8 cellular contexts compared by ENCODE assay signal in the genomic region with DNA sequence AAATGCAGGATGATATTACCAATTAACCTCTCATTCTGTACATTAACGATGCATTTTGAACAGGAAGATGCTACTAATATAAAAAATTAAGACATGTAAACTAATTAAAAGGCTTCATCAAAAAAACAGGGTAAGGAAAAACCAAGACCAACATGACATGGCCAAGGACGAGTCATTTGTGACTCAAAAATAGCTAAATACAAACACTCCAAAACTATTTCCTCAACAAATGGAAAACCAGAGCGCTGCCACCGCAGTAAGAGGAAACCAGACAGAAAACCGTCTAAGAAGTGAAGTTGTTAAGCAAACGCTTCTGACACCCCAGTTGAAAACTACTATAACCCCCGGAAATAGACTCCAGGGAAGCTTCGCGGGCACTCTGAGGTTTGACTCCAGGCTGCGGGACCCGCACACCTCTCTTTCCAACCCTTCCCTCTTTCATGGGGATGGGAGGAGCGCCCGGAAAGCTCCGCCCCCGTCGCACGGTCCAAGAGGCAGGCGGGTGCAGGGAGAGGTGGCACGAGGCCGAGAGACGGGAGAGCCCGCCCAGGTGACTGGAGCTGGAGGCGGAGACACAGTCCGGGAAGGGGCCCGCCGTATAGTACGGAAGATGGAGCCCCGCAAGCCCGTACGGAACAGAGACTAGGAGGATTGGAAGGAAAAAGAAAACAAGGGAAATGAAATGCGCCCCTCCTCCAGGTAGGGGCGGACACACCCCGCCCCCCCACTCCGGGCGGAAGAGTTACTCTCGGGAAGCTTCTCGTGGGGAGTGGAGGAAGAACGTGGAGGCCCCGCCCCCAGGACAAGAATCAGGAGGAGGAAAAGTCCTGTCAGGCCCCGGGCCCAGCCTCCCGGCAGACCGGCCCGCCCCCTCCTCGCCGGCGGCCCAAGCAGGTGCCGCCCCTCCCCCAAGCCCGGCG. TPM values are rescaled to one million over a fixed set of nuclear protein-coding genes. Genes with fewer than 3 reads are reported as not detected.
A peak's percentile ranks its signal among the peaks of the same experiment; 100 is the strongest.
DNase-seq lines count a peak whose midpoint lies in the region; ATAC-seq and TF ChIP-seq lines count a peak whose summit lies in the region.

No MANE protein-coding gene starts in this region.

- H3K27me3 ChIP-seq in DND-41 (ENCODE audit: insufficient read depth, low read length, poor library complexity) (no peaks in the 10 kb centered on the region), GM23338 (ENCODE audit: insufficient read depth) (no peaks in the 10 kb centered on the region)

- H3K9me3 Mint-ChIP-seq in GM23338 = no peaks in the 10 kb centered on the region; the same call in 2 of the 3 replicates
- H3K9me3 Mint-ChIP-seq in natural killer cell = no peaks in the 10 kb centered on the region

- TF ChIP-seq CTCF in DND-41 (IDR thresholded peaks at IDR 0.05; ENCODE audit: borderline replicate concordance, extremely low read depth, low read length, poor library complexity, severe bottlenecking) (no peak), GM23338 (conservative IDR thresholded peaks at IDR 0.05; ENCODE audit: low read depth in 2 of 2) (no peak), fibroblast of pulmonary artery (IDR thresholded peaks at IDR 0.05; ENCODE audit: low read length, missing control alignments) (no peak), natural killer cell (IDR thresholded peaks at IDR 0.05) (no peak)

- no peaks in the 10 kb centered on the region for H3K9me2 ChIP-seq in GM23338 (ENCODE audit: insufficient read depth)

- H3K4me3 ChIP-seq in DND-41 (ENCODE audit: low read depth in 1 of 2, low read length in 2 of 2) (peak overlapping the region; percentile 68 to 83), GM23338 (peak overlapping the region; percentile 62), fibroblast of pulmonary artery (replicated peaks; ENCODE audit: low read depth, low read length) (peak overlapping the region; percentile 84)

- intact Hi-C loops in natural killer cell (cut with micrococcal nuclease) = no loop called here

- H2AFZ ChIP-seq in DND-41 (ENCODE audit: low read depth, low read length) = peak overlapping the region; percentile 75
- no peak overlapping the region for H2AFZ ChIP-seq in GM23338

- peaks cover 12% of the 10 kb centered on the region for H3K27me3 Mint-ChIP-seq in GM23338 (ENCODE audit: insufficient read depth, low read depth, poor library complexity)
- no peaks in the 10 kb centered on the region for H3K27me3 Mint-ChIP-seq in natural killer cell (ENCODE audit: low read depth in 2 of 2)

- H3K79me2 ChIP-seq in DND-41 (ENCODE audit: insufficient read depth, low read length) = peaks cover 51% of the 10 kb centered on the region
- H3K79me2 ChIP-seq in GM23338 (replicated peaks; ENCODE audit: insufficient read depth) = peaks cover 42% of the 10 kb centered on the region

- peak overlapping the region; percentile 70 for H3K27ac ChIP-seq in DND-41 (ENCODE audit: low read length)
- H3K27ac ChIP-seq in GM23338 (ENCODE audit: low read depth) = peak overlapping the region; percentile 93

- H3F3A ChIP-seq in GM23338 (replicated peaks; ENCODE audit: low read depth) = no peaks in the 10 kb centered on the region

- no peaks in the 10 kb centered on the region for H3K9me3 ChIP-seq in DND-41 (ENCODE audit: insufficient read depth, low read length, severe bottlenecking)

- H3K4me3 Mint-ChIP-seq in GM23338 = peak overlapping the region; percentile 86
- peak overlapping the region; percentile 99 for H3K4me3 Mint-ChIP-seq in natural killer cell

- peak overlapping the region; percentile 91 for H3K4me2 ChIP-seq in DND-41 (ENCODE audit: insufficient read depth, low read length)
- H3K4me2 ChIP-seq in GM23338 = peak overlapping the region; percentile 84

- H3K36me3 ChIP-seq in DND-41 (ENCODE audit: insufficient read depth, low read length) (peaks cover 18% of the 10 kb centered on the region), GM23338 (ENCODE audit: insufficient read depth) (no peaks in the 10 kb centered on the region)

- ATAC-seq in DND-41 (ENCODE audit: insufficient read depth, low read depth) = peak; percentile 75
- peak; percentile 82 for ATAC-seq in GM23338
- ATAC-seq in natural killer cell = peak; percentile 30 to 50 (median 36)

- H4K20me1 ChIP-seq in DND-41 (ENCODE audit: insufficient read depth, low read length) = peaks cover 33% of the 10 kb centered on the region; the same call in 1 of the 2 replicates
- peaks cover 16% of the 10 kb centered on the region; the same call in 1 of the 2 replicates for H4K20me1 ChIP-seq in GM23338 (replicated peaks; ENCODE audit: insufficient read depth)

- H3K27ac Mint-ChIP-seq in GM23338 = peak overlapping the region; percentile 98
- peak overlapping the region; percentile 95 to 97 for H3K27ac Mint-ChIP-seq in natural killer cell

- H3K4me1 ChIP-seq in DND-41 (ENCODE audit: insufficient read depth, low read length) (peaks cover 44% of the 10 kb centered on the region), GM23338 (ENCODE audit: insufficient read depth) (no peaks in the 10 kb centered on the region)

- peak overlapping the region; percentile 63 for H3K9ac ChIP-seq in DND-41 (ENCODE audit: low read depth, low read length)

- DNase-seq in DND-41 (peak; percentile 91), GM23338 (ENCODE audit: low spot score) (peak; percentile 96), Kasumi-1 (lab: John Stamatoyannopoulos, UW) (peak; percentile 95 to 97), RPMI8226 (peak; percentile 94), fibroblast of pulmonary artery (ENCODE audit: low read depth) (peak; percentile 94), natural killer cell (peak; percentile 61)
- peak; percentile 78 for DNase-seq in activated T-helper 9 cell treated with anti-CD3 and anti-CD28 coated beads, Interleukin-2, amount 50 U/mL, for 16 hours (ENCODE audit: low read depth)
- peak; percentile 62 to 85 (median 74) for DNase-seq in stimulated activated naive CD4-positive, alpha-beta T cell (lab: John Stamatoyannopoulos, UW)

- H3K36me3 Mint-ChIP-seq in GM23338 (ENCODE audit: low read depth) (peaks cover 7% of the 10 kb centered on the region), natural killer cell (no peaks in the 10 kb centered on the region)

- H3K4me1 Mint-ChIP-seq in GM23338 (no peaks in the 10 kb centered on the region), natural killer cell (peaks cover 15 to 19% of the 10 kb centered on the region in 2 donors)

RNA-seq across cellular contexts. Expression of a gene that starts 0.7 kb away (rescaled TPM):
- 25.5 and 28.1 TPM in 2 replicates for total RNA-seq in GM23338 (2014; rRNA removed; shearing (Covaris generic))
- 10.8 and 12.5 TPM in 2 replicates for polyA plus RNA-seq in GM23338 (2016; fragmentation: Nextera tagmentation; extraction: Ambion mirVana)
- 10 to 100 TPM; 21.8 to 26.9 (median 23.4) TPM for total RNA-seq in natural killer cell

RNA-seq across cellular contexts. Expression of a gene that starts 39.4 kb away (rescaled TPM):
- 27.7 and 29.2 TPM in 2 replicates for total RNA-seq in GM23338 (2014; rRNA removed; shearing (Covaris generic))
- polyA plus RNA-seq in GM23338 (2016; fragmentation: Nextera tagmentation; extraction: Ambion mirVana) = 9.2 and 9.4 TPM in 2 replicates
- total RNA-seq in natural killer cell = 10 to 100 TPM; 49.7 to 59.1 (median 57.9) TPM

Comparison
In these comparisons a context has a peak if more than half of its experiments do, and no peak if none do; other contexts are left out.
1. Peak in every context shown above with its lines: DNase-seq, ATAC-seq, H3K4me3 ChIP-seq and H3K27ac ChIP-seq.